7 cellular contexts compared by ENCODE assay signal in the genomic region with DNA sequence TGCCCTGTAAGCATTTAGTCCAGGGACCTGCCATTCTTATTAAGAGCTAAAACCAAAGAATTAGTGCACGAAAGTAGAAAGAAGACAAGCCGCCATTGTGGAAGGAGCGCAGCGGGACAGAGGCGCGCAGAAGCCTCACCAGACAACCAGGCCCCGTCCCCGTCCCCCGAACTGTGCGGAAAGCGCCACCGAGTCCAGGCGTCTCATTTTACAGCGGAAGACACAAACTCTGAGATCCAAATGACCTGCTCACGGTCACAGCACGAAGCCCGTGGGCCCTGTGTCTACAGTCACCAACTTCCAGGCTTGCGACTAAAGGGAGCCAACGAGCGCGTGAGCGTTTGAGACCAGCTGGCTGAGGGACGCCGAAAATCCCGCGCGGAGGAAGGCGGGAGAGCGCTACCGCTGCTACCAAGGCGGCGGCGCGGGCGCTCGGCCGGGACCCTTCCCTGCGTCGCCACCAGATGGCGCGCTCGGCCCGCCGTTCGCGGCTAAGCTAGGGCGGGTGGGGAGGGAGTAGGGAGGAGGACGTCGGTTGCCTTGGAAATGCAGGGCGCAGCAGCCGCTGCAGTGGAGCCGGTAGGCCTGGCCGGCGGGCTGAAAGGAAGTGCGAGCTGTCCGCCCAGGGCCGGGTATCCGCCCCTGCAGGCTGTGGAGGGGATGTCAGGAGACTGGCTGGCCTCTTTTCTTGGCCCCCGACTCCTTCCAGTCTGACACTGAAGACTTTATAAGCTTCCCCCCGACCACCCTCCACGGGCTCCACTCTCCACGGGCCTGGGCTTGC. TPM values are rescaled to one million over a fixed set of nuclear protein-coding genes. Genes with fewer than 3 reads are reported as not detected.
DNase-seq lines count a peak whose midpoint lies in the region; ATAC-seq, FAIRE-seq and TF ChIP-seq lines count a peak whose summit lies in the region.

No MANE protein-coding gene starts in this region.

- no TSS peak for BruUV-seq in GM12878 (replicated peaks; lab: Mats Ljungman, UMichigan)

- peak; percentile 77 to 95 (median 82) for TF ChIP-seq CTCF in GM12878 (IDR thresholded peaks at IDR 0.05 in 2 of 3, conservative IDR thresholded peaks at IDR 0.05 in 1 of 3; ENCODE audit: control insufficient read depth in 2 of 3, extremely low read depth in 1 of 3, insufficient read depth in 1 of 3, low read depth in 3 of 3, low read length in 3 of 3)
- peak; percentile 68 to 99 (median 82) for TF ChIP-seq CTCF in sigmoid colon (IDR thresholded peaks at IDR 0.05)

- WGBS in GM12878 (ENCODE audit: insufficient coverage, insufficient replicate concordance, low lambda C conversion rate, missing lambda C conversion rate): 2% methylated on average over 58 of the region's 62 CpGs
- WGBS in sigmoid colon, 2 donors: 1 to 3% methylated on average over 62 of the region's 62 CpGs

- peak; percentile 74 for FAIRE-seq in GM12878 (lab: Jason Lieb, UNC)

- in situ Hi-C loops in GM12878 (cut with MboI): loop anchor here (5.0 to 10.0 kb wide), 2 partner anchors 438 to 960 kb away; no protein-coding TSS in a partner anchor

- intact Hi-C loops in GM12878 (cut with micrococcal nuclease; ENCODE audit: unreplicated experiment) (loop anchor here (1.0 to 10.0 kb wide), 8 partner anchors 259 to 1064 kb away; no protein-coding TSS in a partner anchor), sigmoid colon (cut with DNase I) (loop anchor here (1.0 to 10.0 kb wide), 7 partner anchors 90 to 963 kb away; partner anchors contain the start of genes CCDC89, HIKESHI and PICALM)

- peaks cover 8% of the 10 kb centered on the region for H3K4me1 ChIP-seq in GM12878 (ENCODE audit: control insufficient read depth, insufficient read depth, low read length)
- H3K4me1 ChIP-seq in sigmoid colon: peaks cover 0 to 14% (median 7%) of the 10 kb centered on the region in 4 donors

- TF ChIP-seq RAD21 in GM12878 (IDR thresholded peaks at IDR 0.05; ENCODE audit: insufficient read depth, low read depth, low read length): peak; percentile 83

- H3K4me3 ChIP-seq in GM12878 (peak overlapping the region; percentile 75), sigmoid colon (peak overlapping the region; percentile 35 to 69 (median 58))

- ATAC-seq in GM18517 (IDR thresholded peaks at IDR 0.05; ENCODE audit: unreplicated experiment) (peak; percentile 100), HG03039 (IDR thresholded peaks at IDR 0.05; ENCODE audit: unreplicated experiment) (peak; percentile 100), GM12878 (peak; percentile 100)

- CTCF ChIA-PET in GM12878 (lab: Yijun Ruan, JAX): interaction anchor here (0.5 to 2.6 kb wide), 36 partner anchors 9 to 615 kb away, joined by 3 to 10 read pairs (median 4); partner anchors contain the start of gene TMEM126A

- H3K27ac ChIP-seq in GM12878 (ENCODE audit: control insufficient read depth, insufficient read depth): peak overlapping the region; percentile 27; the same call in 1 of the 2 replicates
- H3K27ac ChIP-seq in sigmoid colon: peak overlapping the region; percentile 81 to 87 (median 84)

- POLR2A ChIA-PET in GM12878 (lab: Charles Lee): no interaction called here

- TF ChIP-seq POLR2A in GM12878 (IDR thresholded peaks at IDR 0.05; ENCODE audit: low read depth, low read length) (peak; percentile 71), sigmoid colon (IDR thresholded peaks at IDR 0.05) (no peak)

- DNase-seq in NCI-H2029 treated with DMSO at 0.1 percent for 48 hours (lab: John Stamatoyannopoulos, UW) (peak; percentile 65), T1000 (lab: John Stamatoyannopoulos, UW) (peak; percentile 68), GM12878 (ENCODE audit: low read depth, low spot score) (peak; percentile 57), iPS DF 4.7 (ENCODE audit: extremely low read depth, low spot score) (peak; percentile 66), sigmoid colon (peak; percentile 95)

- H3K9me3 ChIP-seq in GM12878 (replicated peaks; ENCODE audit: control insufficient read depth, insufficient read depth, low read length) (no peaks in the 10 kb centered on the region), sigmoid colon (no peaks in the 10 kb centered on the region)

- H4K20me1 ChIP-seq in GM12878 (ENCODE audit: control insufficient read depth, insufficient read depth): no peaks in the 10 kb centered on the region

- H3K36me3 ChIP-seq in GM12878 (ENCODE audit: control insufficient read depth in 2 of 2, insufficient read depth in 2 of 2, low read length in 1 of 2) (no peaks in the 10 kb centered on the region), sigmoid colon (no peaks in the 10 kb centered on the region)

- peak overlapping the region; percentile 63 for H3K9ac ChIP-seq in GM12878 (ENCODE audit: control insufficient read depth, insufficient read depth, low read length)

- H2AFZ ChIP-seq in GM12878 (ENCODE audit: control insufficient read depth, low read depth, low read length): peak overlapping the region; percentile 88

- H3K27me3 ChIP-seq in GM12878 (replicated peaks in 1 of 2; ENCODE audit: control insufficient read depth in 2 of 2, insufficient read depth in 2 of 2, low read length in 1 of 2) (no peaks in the 10 kb centered on the region), sigmoid colon (no peaks in the 10 kb centered on the region)

- no peaks in the 10 kb centered on the region for H3K79me2 ChIP-seq in GM12878 (ENCODE audit: control insufficient read depth, insufficient read depth, low read length)

- RAD21 ChIA-PET in GM12878 (lab: Charles Lee; ENCODE audit: unreplicated experiment): interaction anchor here (0.6 to 1.8 kb wide), 29 partner anchors 12 to 966 kb away, joined by 3 to 13 read pairs (median 3); partner anchors contain the start of genes DLG2, HIKESHI, TMEM126A and TMEM126B

- TF ChIP-seq EP300 in GM12878 (IDR thresholded peaks at IDR 0.05; ENCODE audit: borderline replicate concordance in 1 of 2, control insufficient read depth in 1 of 2, low read depth in 2 of 2, low read length in 2 of 2) (no peak), sigmoid colon (IDR thresholded peaks at IDR 0.05) (no peak)

- SMC1A ChIA-PET in GM12878 (lab: Charles Lee; ENCODE audit: uncharacterized antibody, unreplicated experiment): interaction anchor here (0.7 to 1.9 kb wide), 14 partner anchors 10 to 760 kb away, joined by 3 to 5 read pairs (median 3); no protein-coding TSS in a partner anchor

- peak overlapping the region; percentile 74 for H3K4me2 ChIP-seq in GM12878 (ENCODE audit: control insufficient read depth, insufficient read depth)

TF ChIP-seq in GM12878, 131 proteins besides CTCF, POLR2A, EP300 and RAD21 (continues in another document):
- TF ChIP-seq, protein P1, sequence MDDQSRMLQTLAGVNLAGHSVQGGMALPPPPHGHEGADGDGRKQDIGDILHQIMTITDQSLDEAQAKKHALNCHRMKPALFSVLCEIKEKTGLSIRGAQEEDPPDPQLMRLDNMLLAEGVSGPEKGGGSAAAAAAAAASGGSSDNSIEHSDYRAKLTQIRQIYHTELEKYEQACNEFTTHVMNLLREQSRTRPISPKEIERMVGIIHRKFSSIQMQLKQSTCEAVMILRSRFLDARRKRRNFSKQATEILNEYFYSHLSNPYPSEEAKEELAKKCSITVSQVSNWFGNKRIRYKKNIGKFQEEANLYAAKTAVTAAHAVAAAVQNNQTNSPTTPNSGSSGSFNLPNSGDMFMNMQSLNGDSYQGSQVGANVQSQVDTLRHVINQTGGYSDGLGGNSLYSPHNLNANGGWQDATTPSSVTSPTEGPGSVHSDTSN (IDR thresholded peaks at IDR 0.05; ENCODE audit: insufficient replicate concordance, low read depth, low read length): peak; percentile 2
- TF ChIP-seq CBFB (IDR thresholded peaks at IDR 0.05; ENCODE audit: low read depth) (0 out of 2 replicates have a peak, but pooled peaks have one; percentile 26), TBL1XR1 (IDR thresholded peaks at IDR 0.05; ENCODE audit: low read depth, low read length) (no peak), KLF5 (IDR thresholded peaks at IDR 0.05; ENCODE audit: partially characterized antibody) (no peak)

RNA-seq across cellular contexts. Expression of gene CCDC83, which starts 0.4 kb away (rescaled TPM):
- not detected in 2 replicates for total RNA-seq in GM12878 (2013; cell fraction: nucleolus; rRNA removed)
- not detected in 2 replicates for total RNA-seq in GM12878 (2014; rRNA removed)
- total RNA-seq in GM12878 (2014; rRNA removed; fragmentation: Illumina TruSeq; extraction: Trizol): not detected in 2 replicates
- not detected in 2 replicates for total RNA-seq in GM12878 (2021)
- not detected for polyA plus RNA-seq in GM12878 (2011; ENCODE audit: low read depth)
- not detected in 2 replicates for polyA plus RNA-seq in GM12878 (2011; rRNA removed)
- polyA plus RNA-seq in GM12878 (2011; cell fraction: cytosol; rRNA removed): not detected in 2 replicates
- polyA plus RNA-seq in GM12878 (2011; cell fraction: nucleus; rRNA removed): not detected in 2 replicates
- polyA plus RNA-seq in GM12878 (2012): not detected in 2 replicates
- polyA plus RNA-seq in GM12878 (2014; fragmentation: Illumina TruSeq; extraction: Trizol): not detected in 2 replicates
- not detected for polyA plus RNA-seq in GM12878 (2014; fragmentation: Nextera tagmentation; extraction: Ambion mirVana)
- polyA plus RNA-seq in GM12878 (2014; rRNA removed): not detected in 2 replicates
- polyA plus RNA-seq in GM12878 (2016; fragmentation: Nextera tagmentation; extraction: Ambion mirVana): not detected
- not detected in 2 replicates for polyA minus RNA-seq in GM12878 (2011; rRNA and poly(A)+ RNA removed)
- polyA minus RNA-seq in GM12878 (2011; cell fraction: cytosol; rRNA and poly(A)+ RNA removed): not detected in 2 replicates
- not detected in 2 replicates for polyA minus RNA-seq in GM12878 (2011; cell fraction: nucleus; rRNA and poly(A)+ RNA removed)
- not detected for total RNA-seq in sigmoid colon
- polyA plus RNA-seq in sigmoid colon: not detected

RNA-seq across cellular contexts. Expression of gene SYTL2, which starts 43.8 kb away (rescaled TPM):
- 2.8 and 3.9 TPM in 2 replicates for total RNA-seq in GM12878 (2013; cell fraction: nucleolus; rRNA removed)
- total RNA-seq in GM12878 (2014; rRNA removed): 0.11 and 0.56 TPM in 2 replicates
- 0.18 and 0.45 TPM in 2 replicates for total RNA-seq in GM12878 (2014; rRNA removed; fragmentation: Illumina TruSeq; extraction: Trizol)
- 0.31 and 0.40 TPM in 2 replicates for total RNA-seq in GM12878 (2021)
- not detected for polyA plus RNA-seq in GM12878 (2011; ENCODE audit: low read depth)
- 1.4 and 3.0 TPM in 2 replicates for polyA plus RNA-seq in GM12878 (2011; rRNA removed)
- 0.27 and 0.99 TPM in 2 replicates for polyA plus RNA-seq in GM12878 (2011; cell fraction: cytosol; rRNA removed)
- polyA plus RNA-seq in GM12878 (2011; cell fraction: nucleus; rRNA removed): 2.8 and 3.3 TPM in 2 replicates
- 0.18 and 0.27 TPM in 2 replicates for polyA plus RNA-seq in GM12878 (2012)
- polyA plus RNA-seq in GM12878 (2014; fragmentation: Illumina TruSeq; extraction: Trizol): 0.13 and 0.78 TPM in 2 replicates
- polyA plus RNA-seq in GM12878 (2014; fragmentation: Nextera tagmentation; extraction: Ambion mirVana): under 1 TPM in 1 of 2 experiments, not detected in 1; 0.02 TPM
- polyA plus RNA-seq in GM12878 (2014; rRNA removed): 0.23 and 0.32 TPM in 2 replicates
- polyA plus RNA-seq in GM12878 (2016; fragmentation: Nextera tagmentation; extraction: Ambion mirVana): under 1 TPM in 1 of 2 experiments, not detected in 1; 0.28 TPM
- 1.0 and 1.6 TPM in 2 replicates for polyA minus RNA-seq in GM12878 (2011; rRNA and poly(A)+ RNA removed)
- not detected in 2 replicates for polyA minus RNA-seq in GM12878 (2011; cell fraction: cytosol; rRNA and poly(A)+ RNA removed)
- 1.3 and 2.6 TPM in 2 replicates for polyA minus RNA-seq in GM12878 (2011; cell fraction: nucleus; rRNA and poly(A)+ RNA removed)
- 10 to 100 TPM in 2 of 4 donors, 1 to 10 TPM in 2; 9.0 to 30.2 (median 11.9) TPM for total RNA-seq in sigmoid colon
- polyA plus RNA-seq in sigmoid colon: 100 to 1,000 TPM in 1 of 3 donors, 10 to 100 TPM in 2; 41.0 to 104 (median 96.6) TPM

Comparison
In these comparisons a context has a peak if more than half of its experiments do, and no peak if none do; other contexts are left out.
1. Peak in every context shown above with its lines: DNase-seq, ATAC-seq, H3K4me3 ChIP-seq and H3K27ac ChIP-seq.